ENCODE assay signal across 5 cellular contexts in the genomic region with DNA sequence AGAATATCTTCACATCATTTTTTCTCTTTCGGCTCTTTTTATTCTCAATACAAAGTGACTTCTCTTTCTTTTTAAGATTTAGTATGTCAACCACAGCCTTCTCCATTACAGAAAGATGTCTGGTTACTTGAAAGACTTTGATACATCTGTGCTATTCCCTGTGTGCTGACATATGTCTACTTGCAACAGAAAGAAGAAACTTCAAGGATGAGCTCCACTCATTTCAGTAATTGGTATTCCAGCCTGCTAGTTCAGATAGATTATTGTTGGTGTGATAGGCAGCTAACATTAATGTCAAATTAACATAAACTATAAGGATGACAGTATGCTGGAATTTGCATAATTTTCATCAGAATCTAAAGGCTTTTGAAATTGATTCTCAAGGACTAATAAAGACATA.
"Had no signal": no experiment of that assay in that cellular context is flagged by ENCODE, and none has a peak within 500 bp of the region (broad histone marks: within the 10 kb centered on the region; RNA-seq: fewer than 3 reads in every experiment).

No MANE protein-coding gene starts in this region.

- DNase-seq: IMR-90, KBM-7 had no signal

- H3K4me3 ChIP-seq: K562 had no signal

- ATAC-seq: HepG2, K562 had no signal

- H3K27ac ChIP-seq: HL-60 had no signal
